18 cellular contexts compared by ENCODE assay signal in genomic region chr7:64905547-64905946, GRCh38. TPM values are rescaled to one million over a fixed set of nuclear protein-coding genes. Genes with fewer than 3 reads are reported as not detected.
DNase-seq lines count a peak whose midpoint lies in the region; ATAC-seq, FAIRE-seq and TF ChIP-seq lines count a peak whose summit lies in the region.
"Had no signal": no experiment of that assay in that cellular context is flagged by ENCODE, and none has a peak within 500 bp of the region (broad histone marks: within the 10 kb centered on the region; RNA-seq: fewer than 3 reads in every experiment).

No MANE protein-coding gene starts in this region.

- peaks cover 46% of the 10 kb centered on the region for H3K4me1 ChIP-seq in HepG2 (ENCODE audit: insufficient read depth, low read length)
- H3K4me1 ChIP-seq in right lobe of liver = no peaks in the 10 kb centered on the region
- H3K4me1 ChIP-seq in thyroid gland = peaks cover 14 to 21% of the 10 kb centered on the region in 2 donors
- H3K4me1 ChIP-seq in SJCRH30 = peaks cover 6% of the 10 kb centered on the region
- peaks cover 0 to 37% (median 18%) of the 10 kb centered on the region in 4 donors for H3K4me1 ChIP-seq in stomach
- H3K4me1 ChIP-seq: prostate gland had no signal

- TF ChIP-seq EP300 in HepG2 (IDR thresholded peaks at IDR 0.05; ENCODE audit: low read depth in 2 of 2, low read length in 2 of 2) (no peak), HepG2 (CRISPR knock-in tag; IDR thresholded peaks at IDR 0.05; ENCODE audit: borderline replicate concordance) (no peak), stomach (IDR thresholded peaks at IDR 0.05) (no peak)

- no peaks in the 10 kb centered on the region for H3K27me3 ChIP-seq in HepG2 (ENCODE audit: control insufficient read depth in 1 of 2, insufficient read depth in 2 of 2, low read length in 2 of 2)
- no peaks in the 10 kb centered on the region for H3K27me3 ChIP-seq in right lobe of liver
- H3K27me3 ChIP-seq in thyroid gland = no peaks in the 10 kb centered on the region
- no peaks in the 10 kb centered on the region for H3K27me3 ChIP-seq in SJCRH30
- no peaks in the 10 kb centered on the region for H3K27me3 ChIP-seq in stomach
- H3K27me3 ChIP-seq: cardiac muscle cell had no signal

- H3K27ac ChIP-seq in HepG2 (ENCODE audit: extremely low read length, insufficient read depth, low read length) (no peak overlapping the region), right lobe of liver (no peak overlapping the region), thyroid gland (peak overlapping the region; percentile 33 to 69 (median 52)), SJCRH30 (no peak overlapping the region), stomach (no peak overlapping the region)
- H3K27ac ChIP-seq: cardiac muscle cell, prostate gland had no signal

- no peaks in the 10 kb centered on the region for H3K36me3 ChIP-seq in HepG2 (replicated peaks in 1 of 2; ENCODE audit: control insufficient read depth in 1 of 2, insufficient read depth in 2 of 2, low read length in 2 of 2)
- no peaks in the 10 kb centered on the region for H3K36me3 ChIP-seq in right lobe of liver
- no peaks in the 10 kb centered on the region for H3K36me3 ChIP-seq in thyroid gland
- H3K36me3 ChIP-seq in SJCRH30 = peaks cover 19% of the 10 kb centered on the region
- no peaks in the 10 kb centered on the region for H3K36me3 ChIP-seq in stomach
- H3K36me3 ChIP-seq: cardiac muscle cell, prostate gland had no signal

- peaks cover 2% of the 10 kb centered on the region; the same call in 1 of the 2 replicates for H4K20me1 ChIP-seq in HepG2 (ENCODE audit: insufficient read depth, low read length)

- CTCF ChIA-PET in HepG2 (lab: Yijun Ruan, JAX; ENCODE audit: low intra/inter-chr PET ratio, low total read pairs) = no interaction called here

- TF ChIP-seq CTCF in HepG2 (CRISPR knock-in tag; IDR thresholded peaks at IDR 0.05) (no peak), right lobe of liver (IDR thresholded peaks at IDR 0.05) (no peak), thyroid gland (IDR thresholded peaks at IDR 0.05) (no peak), stomach (IDR thresholded peaks at IDR 0.05) (no peak)

- peak overlapping the region; percentile 24; the same call in 1 of the 2 replicates for H3K4me2 ChIP-seq in HepG2 (ENCODE audit: low read depth, low read length)

- no peak for TF ChIP-seq POLR2A in HepG2 (IDR thresholded peaks at IDR 0.05; ENCODE audit: insufficient read depth in 1 of 2, low read depth in 2 of 2, low read length in 2 of 2)
- no peak for TF ChIP-seq POLR2A in right lobe of liver (IDR thresholded peaks at IDR 0.05)
- TF ChIP-seq POLR2A in erythroblast (IDR thresholded peaks at IDR 0.05; ENCODE audit: low read length) = no peak
- TF ChIP-seq POLR2A in thyroid gland (IDR thresholded peaks at IDR 0.05) = no peak
- TF ChIP-seq POLR2A in stomach (IDR thresholded peaks at IDR 0.05) = no peak

- POLR2A ChIA-PET in HepG2 (lab: Yijun Ruan, JAX) = no interaction called here

- in situ Hi-C loops in HepG2 (cut with HindIII; ENCODE audit: extremely low pct_ligation_motif_present, low pct_unique_long_range_greater_than_20kb) = no loop called here

- ATAC-seq in HepG2 (no peak), right lobe of liver (no peak), GM19467 (IDR thresholded peaks at IDR 0.05; ENCODE audit: unreplicated experiment) (no peak)

- H3K9me3 ChIP-seq in HepG2 (ENCODE audit: low read length) (no peaks in the 10 kb centered on the region; the same call in 1 of the 2 replicates), right lobe of liver (no peaks in the 10 kb centered on the region), thyroid gland (no peaks in the 10 kb centered on the region), SJCRH30 (replicated peaks) (no peaks in the 10 kb centered on the region; the same call in 1 of the 2 replicates), stomach (no peaks in the 10 kb centered on the region)
- H3K9me3 ChIP-seq: prostate gland had no signal

- TF ChIP-seq RAD21 in HepG2 (CRISPR knock-in tag; IDR thresholded peaks at IDR 0.05) = no peak

- peaks cover 48% of the 10 kb centered on the region for H3K79me2 ChIP-seq in HepG2 (ENCODE audit: insufficient read depth, low read length)

- no peak overlapping the region for H3K4me3 ChIP-seq in HepG2 (replicated peaks in 1 of 3; ENCODE audit: insufficient read depth in 1 of 3, low read depth in 2 of 3, low read length in 3 of 3)
- no peak overlapping the region for H3K4me3 ChIP-seq in right lobe of liver
- H3K4me3 ChIP-seq in thyroid gland (replicated peaks in 1 of 3) = no peak overlapping the region
- H3K4me3 ChIP-seq in SJCRH30 = no peak overlapping the region
- H3K4me3 ChIP-seq in stomach = no peak overlapping the region
- H3K4me3 ChIP-seq: cardiac muscle cell, prostate gland had no signal

- FAIRE-seq in HepG2 (lab: Jason Lieb, UNC) = no peak
- FAIRE-seq: islet of Langerhans had no signal

- 95% methylated on average over 4 of the region's 4 CpGs for WGBS in HepG2 (ENCODE audit: low lambda C conversion rate)
- whole genome bisulfite sequencing in right lobe of liver (ENCODE audit: insufficient coverage, low coverage, low lambda C conversion rate, missing lambda C conversion rate) = 91% methylated on average over 3 of the region's 4 CpGs
- 32 to 43% methylated on average over 4 of the region's 4 CpGs for WGBS in thyroid gland, 2 donors
- WGBS in stomach, 5 donors = 68 to 88% (median 81%) methylated on average over 4 of the region's 4 CpGs

- no TSS peak for BruUV-seq in HepG2 (replicated peaks; lab: Mats Ljungman, UMichigan)

- H3K9ac ChIP-seq in HepG2 (ENCODE audit: insufficient read depth, low read depth, low read length) = no peak overlapping the region

- H2AFZ ChIP-seq in HepG2 (ENCODE audit: low read length) = no peak overlapping the region

- no peak for DNase-seq in HepG2 (ENCODE audit: low spot score)
- no peak for DNase-seq in right lobe of liver
- peak; percentile 69 for DNase-seq in OCI-M1 (lab: John Stamatoyannopoulos, UW)
- peak; percentile 46 to 55 for DNase-seq in erythroblast (lab: John Stamatoyannopoulos, UW)
- DNase-seq in thyroid gland = no peak
- no peak for DNase-seq in SJCRH30
- no peak for DNase-seq in stomach
- DNase-seq: activated CD8-positive, alpha-beta memory T cell treated with anti-CD3 and anti-CD28 coated beads for 24 hours; activated naive CD4-positive, alpha-beta T cell; effector CD8-positive, alpha-beta T cell; HFFc6; NCI-H2029 treated with DMSO at 0.1 percent for 48 hours; substantia nigra; T1000 had no signal

- intact Hi-C loops in HepG2 (cut with micrococcal nuclease; ENCODE audit: unreplicated experiment) = no loop called here
- intact Hi-C loops in right lobe of liver (cut with DNase I) = no loop called here
- intact Hi-C loops in thyroid gland (cut with DNase I) = no loop called here
- intact Hi-C loops in stomach (cut with DNase I; ENCODE audit: low total_unique reads) = no loop called here

TF ChIP-seq in HepG2, 621 proteins besides CTCF, POLR2A, EP300 and RAD21:
- TF ChIP-seq ZNF737 (CRISPR knock-in tag; IDR thresholded peaks at IDR 0.05; ENCODE audit: borderline replicate concordance) = no peak
- no peak for TF ChIP-seq KLF15 (CRISPR knock-in tag; IDR thresholded peaks at IDR 0.05; ENCODE audit: borderline replicate concordance)
- no peak for TF ChIP-seq ZNF619 (CRISPR knock-in tag; IDR thresholded peaks at IDR 0.05)

RNA-seq across cellular contexts. Expression of gene ZNF273, which starts 2.5 kb away (rescaled TPM):
- total RNA-seq in HepG2 (2016; rRNA removed; fragmentation: Illumina TruSeq; extraction: Trizol) (5.8 and 6.8 TPM in 2 replicates), right lobe of liver (under 1 TPM; 0.24 to 1.00 (median 0.78) TPM), thyroid gland (10 to 100 TPM; 13.7 to 22.9 (median 18.3) TPM), stomach (10 to 100 TPM in 3 of 5 donors, 1 to 10 TPM in 2; 5.3 to 24.3 (median 11.6) TPM)
- total RNA-seq in HepG2 (2016; cell fraction: cytosol; rRNA removed; fragmentation: Illumina TruSeq; extraction: Trizol; ENCODE audit: low read depth) = 1.1 and 1.3 TPM in 2 replicates
- total RNA-seq in HepG2 (2016; cell fraction: insoluble cytoplasmic fraction; rRNA removed; fragmentation: Illumina TruSeq; extraction: Trizol) = 5.0 and 7.2 TPM in 2 replicates
- total RNA-seq in HepG2 (2016; cell fraction: membrane; rRNA removed; fragmentation: Illumina TruSeq; extraction: Trizol) = 2.1 and 4.0 TPM in 2 replicates
- total RNA-seq in HepG2 (2016; cell fraction: nucleus; rRNA removed; fragmentation: Illumina TruSeq; extraction: Trizol) = 4.9 and 5.1 TPM in 2 replicates
- polyA plus RNA-seq in HepG2 (2011; rRNA removed) (0.90 and 1.7 TPM in 2 replicates), stomach (1 to 10 TPM; 1.3 to 7.7 (median 2.9) TPM)
- polyA plus RNA-seq in HepG2 (2011; cell fraction: cytosol; rRNA removed) = 1.0 and 1.2 TPM in 2 replicates
- 0.64 and 0.69 TPM in 2 replicates for polyA plus RNA-seq in HepG2 (2011; cell fraction: nucleus; rRNA removed)
- polyA plus RNA-seq in HepG2 (2012) = 1.3 and 2.0 TPM in 2 replicates
- polyA plus RNA-seq in HepG2 (2016; cell fraction: cytosol; fragmentation: Illumina TruSeq; extraction: Trizol; ENCODE audit: low read depth) = 0.62 and 0.71 TPM in 2 replicates
- 6.6 and 7.3 TPM in 2 replicates for polyA plus RNA-seq in HepG2 (2016; cell fraction: insoluble cytoplasmic fraction; fragmentation: Illumina TruSeq; extraction: Trizol; ENCODE audit: low read depth)
- 2.5 and 2.6 TPM in 2 replicates for polyA plus RNA-seq in HepG2 (2016; cell fraction: membrane; fragmentation: Illumina TruSeq; extraction: Trizol; ENCODE audit: low read depth)
- 5.0 and 5.1 TPM in 2 replicates for polyA plus RNA-seq in HepG2 (2016; cell fraction: nucleus; fragmentation: Illumina TruSeq; extraction: Trizol; ENCODE audit: insufficient read depth, low read depth)
- polyA minus RNA-seq in HepG2 (2011; rRNA and poly(A)+ RNA removed; ENCODE audit: low replicate concordance) = 0.90 and 4.3 TPM in 2 replicates
- 2.3 TPM in 2 replicates for polyA minus RNA-seq in HepG2 (2011; cell fraction: cytosol; rRNA and poly(A)+ RNA removed)
- polyA minus RNA-seq in HepG2 (2011; cell fraction: nucleus; rRNA and poly(A)+ RNA removed) = 5.3 and 6.6 TPM in 2 replicates
- 18.9 and 21.1 TPM in 2 replicates for total RNA-seq in SJCRH30 (2014; rRNA removed; shearing (Covaris generic))

Comparison
In these comparisons a context has a peak if more than half of its experiments do, and no peak if none do; other contexts are left out.
1. DNase-seq: peak in OCI-M1 (single experiment) and erythroblast (2 of 2); none in HepG2 (single experiment), right lobe of liver (0 of 3), thyroid gland (0 of 2), SJCRH30 (0 of 2) and stomach (single experiment).
2. H3K27ac ChIP-seq: peak in thyroid gland (3 of 3); none in HepG2 (single experiment), right lobe of liver (0 of 3), SJCRH30 (single experiment) and stomach (0 of 5).